Comparison of ENCODE assay signal across 26 cellular contexts in genomic region chr6:466564-466963, GRCh38.
DNase-seq lines count a peak whose midpoint lies in the region; ATAC-seq, FAIRE-seq and TF ChIP-seq lines count a peak whose summit lies in the region.
"Had no signal": no experiment of that assay in that cellular context is flagged by ENCODE, and none has a peak within 500 bp of the region (broad histone marks: within the 10 kb centered on the region; RNA-seq: fewer than 3 reads in every experiment).

No MANE protein-coding gene starts in this region.

- ATAC-seq in activated CD8-positive, alpha-beta T cell treated with anti-CD3 and anti-CD28 coated beads, Interleukin-2, amount 10 ng/mL, durations not matched to agents 7 days and 5 days = no peak
- ATAC-seq in activated CD8-positive, alpha-beta T cell treated with anti-CD3 and anti-CD28 coated beads for 36 hours = no peak
- no peak for ATAC-seq in stimulated activated naive CD8-positive, alpha-beta T cell treated with anti-CD3 and anti-CD28 coated beads, Interleukin-15, amount 100 ng/mL, for 72 hours
- no peak for ATAC-seq in GM21367 (IDR thresholded peaks at IDR 0.05; ENCODE audit: unreplicated experiment)
- ATAC-seq: A549, GM12878, GM23338, HCT116 had no signal

- H3K36me3 Mint-ChIP-seq in activated CD8-positive, alpha-beta T cell treated with anti-CD3 and anti-CD28 coated beads, Interleukin-2, amount 10 ng/mL, durations not matched to agents 7 days and 5 days (ENCODE audit: low read depth) = no peaks in the 10 kb centered on the region
- H3K36me3 Mint-ChIP-seq in activated CD8-positive, alpha-beta T cell treated with anti-CD3 and anti-CD28 coated beads for 36 hours (ENCODE audit: low read depth) = no peaks in the 10 kb centered on the region
- H3K36me3 Mint-ChIP-seq: CD4-positive, alpha-beta memory T cell had no signal

- no peak overlapping the region for H3K9ac ChIP-seq in kidney (ENCODE audit: low read length in 2 of 2)
- H3K9ac ChIP-seq: BLaER1 had no signal

- peak; percentile 13 for DNase-seq in activated CD8-positive, alpha-beta T cell treated with anti-CD3 and anti-CD28 coated beads, Interleukin-2, amount 10 ng/mL, durations not matched to agents 7 days and 5 days
- DNase-seq in activated CD8-positive, alpha-beta T cell treated with anti-CD3 and anti-CD28 coated beads for 36 hours = no peak
- DNase-seq in SJSA1 (ENCODE audit: low read depth in 1 of 2, low spot score in 2 of 2) (peak; percentile 27 to 61), kidney (peak; percentile 66)
- DNase-seq in stimulated activated CD4-positive, alpha-beta T cell treated with anti-CD3 and anti-CD28 coated beads, Interleukin-2, amount 100 ng/mL, for 48 hours = no peak
- no peak for DNase-seq in stimulated activated naive CD8-positive, alpha-beta T cell treated with anti-CD3 and anti-CD28 coated beads, Interleukin-15, amount 100 ng/mL, for 72 hours
- DNase-seq: Calu3; CD4-positive, alpha-beta memory T cell; EL; Kasumi-1; MM.1S; NCI-H1417; NCI-H187; NCI-H2107; NCI-H2227 treated with DMSO at 0.1 percent for 48 hours; NCI-H510A treated with DMSO at 0.1 percent for 48 hours; NCI-H82; SHP77 treated with DMSO at 0.1 percent for 48 hours had no signal

- POLR2A ChIA-PET in activated CD8-positive, alpha-beta T cell treated with anti-CD3 and anti-CD28 coated beads, Interleukin-2, amount 10 ng/mL, durations not matched to agents 7 days and 5 days (lab: Charles Lee) = interaction anchor here (1.3 to 1.8 kb wide), 2 partner anchors 8 to 12 kb away, joined by 3 to 4 read pairs; no protein-coding TSS in a partner anchor
- POLR2A ChIA-PET in activated CD8-positive, alpha-beta T cell treated with anti-CD3 and anti-CD28 coated beads for 36 hours (lab: Charles Lee) = no interaction called here
- POLR2A ChIA-PET in HEK293 (lab: Yijun Ruan, JAX) = no interaction called here

- no peak overlapping the region for H3K4me3 Mint-ChIP-seq in activated CD8-positive, alpha-beta T cell treated with anti-CD3 and anti-CD28 coated beads, Interleukin-2, amount 10 ng/mL, durations not matched to agents 7 days and 5 days
- H3K4me3 Mint-ChIP-seq in activated CD8-positive, alpha-beta T cell treated with anti-CD3 and anti-CD28 coated beads for 36 hours = no peak overlapping the region
- no peak overlapping the region for H3K4me3 Mint-ChIP-seq in stimulated activated naive CD8-positive, alpha-beta T cell treated with anti-CD3 and anti-CD28 coated beads, Interleukin-15, amount 100 ng/mL, for 72 hours
- H3K4me3 Mint-ChIP-seq: GM23338 had no signal

- no peaks in the 10 kb centered on the region for H3K4me1 ChIP-seq in HEK293 (ENCODE audit: control insufficient read depth, insufficient read depth, low read length)
- peaks cover 18% of the 10 kb centered on the region for H3K4me1 ChIP-seq in SJSA1 (replicated peaks)
- H3K4me1 ChIP-seq in kidney (ENCODE audit: control insufficient read depth in 1 of 2, insufficient read depth in 1 of 2, low read depth in 1 of 2, low read length in 2 of 2) = no peaks in the 10 kb centered on the region
- H3K4me1 ChIP-seq: A549 had no signal

- H3K36me3 ChIP-seq in HEK293 (ENCODE audit: control insufficient read depth in 2 of 2, insufficient read depth in 1 of 2, low read length in 2 of 2) = no peaks in the 10 kb centered on the region
- no peaks in the 10 kb centered on the region for H3K36me3 ChIP-seq in SJSA1
- H3K36me3 ChIP-seq in kidney (ENCODE audit: control insufficient read depth in 1 of 2, insufficient read depth in 2 of 2, low read length in 2 of 2) = no peaks in the 10 kb centered on the region
- H3K36me3 ChIP-seq: BLaER1 had no signal

- no peak for TF ChIP-seq CTCF in activated CD8-positive, alpha-beta T cell treated with anti-CD3 and anti-CD28 coated beads for 36 hours (IDR thresholded peaks at IDR 0.05)
- TF ChIP-seq CTCF in HEK293 (tag by site-specific recombination; IDR thresholded peaks at IDR 0.05) = no peak
- TF ChIP-seq CTCF in kidney (IDR thresholded peaks at IDR 0.05; ENCODE audit: borderline replicate concordance, extremely low read depth, insufficient read depth) = no peak

- no peaks in the 10 kb centered on the region for H3K27me3 ChIP-seq in SJSA1 (replicated peaks)
- H3K27me3 ChIP-seq: BLaER1 had no signal

- H3K9me3 ChIP-seq in HEK293 (ENCODE audit: control insufficient read depth, insufficient read depth, low read depth, low read length) = no peaks in the 10 kb centered on the region
- H3K9me3 ChIP-seq in SJSA1 (replicated peaks) = 0 out of 2 replicates have a peak, but pooled peaks cover 2% of the 10 kb centered on the region
- no peaks in the 10 kb centered on the region for H3K9me3 ChIP-seq in kidney (ENCODE audit: control insufficient read depth in 1 of 2, low read length in 2 of 2)
- H3K9me3 ChIP-seq: A549, BLaER1 had no signal

- no peaks in the 10 kb centered on the region for H3K9me3 Mint-ChIP-seq in activated CD8-positive, alpha-beta T cell treated with anti-CD3 and anti-CD28 coated beads, Interleukin-2, amount 10 ng/mL, durations not matched to agents 7 days and 5 days (ENCODE audit: insufficient read depth)
- H3K9me3 Mint-ChIP-seq in activated CD8-positive, alpha-beta T cell treated with anti-CD3 and anti-CD28 coated beads for 36 hours = no peaks in the 10 kb centered on the region
- peaks cover 0 to 5% of the 10 kb centered on the region in 2 donors for H3K9me3 Mint-ChIP-seq in stimulated activated naive CD8-positive, alpha-beta T cell treated with anti-CD3 and anti-CD28 coated beads, Interleukin-15, amount 100 ng/mL, for 72 hours

- FAIRE-seq in kidney (lab: Jason Lieb, UNC) = no peak
- FAIRE-seq: A549, GM12878, GM19239 had no signal

- peaks cover 14% of the 10 kb centered on the region for H3K4me1 Mint-ChIP-seq in activated CD8-positive, alpha-beta T cell treated with anti-CD3 and anti-CD28 coated beads, Interleukin-2, amount 10 ng/mL, durations not matched to agents 7 days and 5 days (ENCODE audit: low read depth)
- H3K4me1 Mint-ChIP-seq in activated CD8-positive, alpha-beta T cell treated with anti-CD3 and anti-CD28 coated beads for 36 hours (ENCODE audit: low read depth) = peaks cover 19% of the 10 kb centered on the region
- peaks cover 51% of the 10 kb centered on the region for H3K4me1 Mint-ChIP-seq in stimulated activated naive CD8-positive, alpha-beta T cell treated with anti-CD3 and anti-CD28 coated beads, Interleukin-15, amount 100 ng/mL, for 72 hours
- H3K4me1 Mint-ChIP-seq: GM23338 had no signal

- H3K27ac ChIP-seq in HEK293 (ENCODE audit: extremely low read depth, low read depth, low read length) (no peak overlapping the region), SJSA1 (peak overlapping the region; percentile 30; the same call in 1 of the 2 replicates), kidney (ENCODE audit: low read depth in 2 of 2, low read length in 2 of 2) (no peak overlapping the region)
- H3K27ac ChIP-seq: A549, BLaER1 had no signal

- H3K27ac Mint-ChIP-seq in activated CD8-positive, alpha-beta T cell treated with anti-CD3 and anti-CD28 coated beads, Interleukin-2, amount 10 ng/mL, durations not matched to agents 7 days and 5 days = no peak overlapping the region
- H3K27ac Mint-ChIP-seq in activated CD8-positive, alpha-beta T cell treated with anti-CD3 and anti-CD28 coated beads for 36 hours = no peak overlapping the region
- peak overlapping the region in 1 of 2 donors; percentile 65 for H3K27ac Mint-ChIP-seq in stimulated activated naive CD8-positive, alpha-beta T cell treated with anti-CD3 and anti-CD28 coated beads, Interleukin-15, amount 100 ng/mL, for 72 hours
- H3K27ac Mint-ChIP-seq: CD4-positive, alpha-beta memory T cell; GM23338 had no signal

- CTCF ChIA-PET in activated CD8-positive, alpha-beta T cell treated with anti-CD3 and anti-CD28 coated beads, Interleukin-2, amount 10 ng/mL, durations not matched to agents 7 days and 5 days (lab: Charles Lee) = interaction anchor here (2.2 kb wide), 1 partner anchor 9 kb away, joined by 9 read pairs; no protein-coding TSS in a partner anchor
- CTCF ChIA-PET in activated CD8-positive, alpha-beta T cell treated with anti-CD3 and anti-CD28 coated beads for 36 hours (lab: Charles Lee) = no interaction called here
- CTCF ChIA-PET in HEK293 (lab: Yijun Ruan, JAX) = interaction anchor here (0.7 kb wide), 1 partner anchor 26 kb away, joined by 4 read pairs; no protein-coding TSS in a partner anchor

- H3K4me3 ChIP-seq in HEK293 (ENCODE audit: low read depth, low read length) (no peak overlapping the region), SJSA1 (no peak overlapping the region), kidney (ENCODE audit: low read length in 2 of 2) (no peak overlapping the region)
- H3K4me3 ChIP-seq: A549, BLaER1, GM12878, GM23338 had no signal

- H3K27me3 Mint-ChIP-seq in activated CD8-positive, alpha-beta T cell treated with anti-CD3 and anti-CD28 coated beads, Interleukin-2, amount 10 ng/mL, durations not matched to agents 7 days and 5 days (ENCODE audit: low read depth) = peaks cover 7% of the 10 kb centered on the region
- peaks cover 6% of the 10 kb centered on the region for H3K27me3 Mint-ChIP-seq in activated CD8-positive, alpha-beta T cell treated with anti-CD3 and anti-CD28 coated beads for 36 hours
- H3K27me3 Mint-ChIP-seq in stimulated activated naive CD8-positive, alpha-beta T cell treated with anti-CD3 and anti-CD28 coated beads, Interleukin-15, amount 100 ng/mL, for 72 hours = peaks cover 12% of the 10 kb centered on the region

- intact Hi-C loops in activated CD8-positive, alpha-beta T cell treated with anti-CD3 and anti-CD28 coated beads for 36 hours (cut with micrococcal nuclease) = no loop called here
- intact Hi-C loops in kidney (cut with DNase I) = no loop called here

TF ChIP-seq in HEK293, 187 proteins besides CTCF, POLR2A, EP300 and RAD21:
- peak; percentile 23; the same call in 1 of the 2 replicates for TF ChIP-seq GLI4 (tag by site-specific recombination; IDR thresholded peaks at IDR 0.05)
- no peak for TF ChIP-seq ZNF121 (tag by site-specific recombination; IDR thresholded peaks at IDR 0.05)
- no peak for TF ChIP-seq ZNF776 (tag by site-specific recombination; IDR thresholded peaks at IDR 0.05; ENCODE audit: borderline replicate concordance)

Comparison
In these comparisons a context has a peak if more than half of its experiments do, and no peak if none do; other contexts are left out.
1. DNase-seq: peak in activated CD8-positive, alpha-beta T cell treated with anti-CD3 and anti-CD28 coated beads, Interleukin-2, amount 10 ng/mL, durations not matched to agents 7 days and 5 days (single experiment), SJSA1 (2 of 2) and kidney (single experiment); none in activated CD8-positive, alpha-beta T cell treated with anti-CD3 and anti-CD28 coated beads for 36 hours (single experiment), stimulated activated CD4-positive, alpha-beta T cell treated with anti-CD3 and anti-CD28 coated beads, Interleukin-2, amount 100 ng/mL, for 48 hours (0 of 2) and stimulated activated naive CD8-positive, alpha-beta T cell treated with anti-CD3 and anti-CD28 coated beads, Interleukin-15, amount 100 ng/mL, for 72 hours (0 of 2).